ENCODE assay signal across 8 cellular contexts in genomic region chr1:156838972-156839371, GRCh38. TPM values are rescaled to one million over a fixed set of nuclear protein-coding genes. Genes with fewer than 3 reads are reported as not detected.
A peak's percentile ranks its signal among the peaks of the same experiment; 100 is the strongest.
DNase-seq lines count a peak whose midpoint lies in the region; ATAC-seq and TF ChIP-seq lines count a peak whose summit lies in the region.

No MANE protein-coding gene starts in this region.

- TF ChIP-seq CTCF in PC-3 (conservative IDR thresholded peaks at IDR 0.05; ENCODE audit: low read depth, low read length) (peak; percentile 98), astrocyte of the spinal cord (IDR thresholded peaks at IDR 0.05; ENCODE audit: low read depth, low read length) (peak; percentile 98), thyroid gland (IDR thresholded peaks at IDR 0.05) (peak; percentile 61 to 95 (median 70))

- H3F3A ChIP-seq in PC-3 (ENCODE audit: low read length, unreplicated experiment): no peaks in the 10 kb centered on the region

- no peak overlapping the region for H3K4me2 ChIP-seq in PC-3 (ENCODE audit: low read length)

- H3K9me2 ChIP-seq in PC-3 (replicated peaks; ENCODE audit: low read length): no peaks in the 10 kb centered on the region

- in situ Hi-C loops in astrocyte of the spinal cord (cut with HindIII; ENCODE audit: low sequenced_read_pairs): no loop called here

- no peak overlapping the region for H2AFZ ChIP-seq in PC-3 (ENCODE audit: low read length)

- H3K36me3 ChIP-seq in PC-3 (ENCODE audit: low read depth, low read length): no peaks in the 10 kb centered on the region
- no peaks in the 10 kb centered on the region for H3K36me3 ChIP-seq in thyroid gland

- H3K9me3 ChIP-seq in PC-3 (ENCODE audit: low read length) (no peaks in the 10 kb centered on the region), thyroid gland (no peaks in the 10 kb centered on the region)

- TF ChIP-seq POLR2A in thyroid gland (IDR thresholded peaks at IDR 0.05): no peak

- no peaks in the 10 kb centered on the region for H3K27me3 ChIP-seq in PC-3 (ENCODE audit: low read length)
- no peaks in the 10 kb centered on the region for H3K27me3 ChIP-seq in thyroid gland

- H3K27ac ChIP-seq in PC-3 (ENCODE audit: low read length): no peak overlapping the region
- no peak overlapping the region for H3K27ac ChIP-seq in thyroid gland

- H3K4me3 ChIP-seq in PC-3 (ENCODE audit: low read length) (no peak overlapping the region), astrocyte of the spinal cord (ENCODE audit: low read depth, low read length) (no peak overlapping the region), thyroid gland (replicated peaks in 1 of 3) (no peak overlapping the region)

- no TSS peak for BruUV-seq in PC-3 (replicated peaks; lab: Mats Ljungman, UMichigan)

- 50 to 55% methylated on average over 3 to 4 of the region's 7 CpGs for WGBS in thyroid gland, 2 donors

- intact Hi-C loops in Right ventricle myocardium superior (cut with DNase I): loop anchor here (2.0 kb wide), 1 partner anchor 20 kb away; the partner anchor contains the start of gene INSRR
- intact Hi-C loops in cardiac septum (cut with DNase I): loop anchor here (1.0 to 2.0 kb wide), 2 partner anchors 21 to 54 kb away; partner anchors contain the start of genes NTRK1 and PEAR1
- intact Hi-C loops in PC-3 (cut with micrococcal nuclease): loop anchor here (1.0 to 2.0 kb wide), 2 partner anchors 51 to 88 kb away; no protein-coding TSS in a partner anchor
- intact Hi-C loops in left colon (cut with DNase I, micrococcal nuclease): no loop called here
- intact Hi-C loops in thyroid gland (cut with DNase I): loop anchor here (5.0 kb wide), 1 partner anchor 88 kb away; no protein-coding TSS in a partner anchor

- H3K79me2 ChIP-seq in PC-3 (ENCODE audit: low read length): no peaks in the 10 kb centered on the region

- H3K9ac ChIP-seq in PC-3 (ENCODE audit: low read length): no peak overlapping the region

- H3K4me1 ChIP-seq in PC-3 (ENCODE audit: insufficient read depth, low read length): no peaks in the 10 kb centered on the region
- H3K4me1 ChIP-seq in thyroid gland: no peaks in the 10 kb centered on the region

- no peaks in the 10 kb centered on the region for H4K20me1 ChIP-seq in PC-3 (ENCODE audit: low read length)

- ATAC-seq in Right ventricle myocardium superior (ENCODE audit: poor library complexity) (peak; percentile 71), PC-3 (peak; percentile 71), left colon (peak; percentile 52)

- CTCF ChIA-PET in PC-3 (lab: Charles Lee): interaction anchor here (0.6 to 2.0 kb wide), 13 partner anchors 13 to 1748 kb away, joined by 3 to 13 read pairs (median 3); partner anchors contain the start of gene NTRK1

- POLR2A ChIA-PET in PC-3 (lab: Charles Lee; ENCODE audit: unreplicated experiment): no interaction called here

- DNase-seq in Right ventricle myocardium superior (no peak), cardiac septum (ENCODE audit: low spot score) (no peak), PC-3 (peak; percentile 67), astrocyte of the spinal cord (ENCODE audit: low read depth, low spot score) (no peak), left colon (peak in 1 of 2 donors; percentile 23), thyroid gland (no peak), occipital lobe (lab: John Stamatoyannopoulos, UW) (no peak), SKM-1 treated with dmso at 0.1 percent for 144 hours (lab: John Stamatoyannopoulos, UW; ENCODE audit: unreplicated experiment) (no peak)

RNA-seq across cellular contexts. Expression of gene INSRR, which starts 19.9 kb away (rescaled TPM):
- 0.40 TPM for total RNA-seq in Right ventricle myocardium superior
- total RNA-seq in cardiac septum: 0.24 TPM
- not detected in 2 replicates for total RNA-seq in PC-3 (2014; rRNA removed)
- total RNA-seq in left colon: not detected
- not detected for total RNA-seq in thyroid gland
- 0.31 TPM for total RNA-seq in occipital lobe

RNA-seq across cellular contexts. Expression of gene NTRK1, which starts 21.7 kb away (rescaled TPM):
- total RNA-seq in Right ventricle myocardium superior (2.5 TPM), cardiac septum (1.4 TPM), PC-3 (2014; rRNA removed) (0.15 and 0.40 TPM in 2 replicates), left colon (under 1 TPM in 1 of 2 donors, not detected in 1; 0.95 TPM), thyroid gland (1 to 10 TPM in 1 of 4 donors, under 1 TPM in 3; 0.11 to 1.2 (median 0.63) TPM), occipital lobe (not detected)

RNA-seq across cellular contexts. Expression of gene SH2D2A, which starts 22.3 kb away (rescaled TPM):
- 1.1 TPM for total RNA-seq in Right ventricle myocardium superior
- 1.4 TPM for total RNA-seq in cardiac septum
- total RNA-seq in PC-3 (2014; rRNA removed): 6.9 and 7.8 TPM in 2 replicates
- 1 to 10 TPM; 1.4 to 2.4 TPM for total RNA-seq in left colon
- total RNA-seq in thyroid gland: 1 to 10 TPM; 1.2 to 3.3 (median 2.0) TPM
- not detected for total RNA-seq in occipital lobe

RNA-seq across cellular contexts. Expression of gene PEAR1, which starts 54.5 kb away (rescaled TPM):
- total RNA-seq in Right ventricle myocardium superior (6.7 TPM), cardiac septum (5.6 TPM), PC-3 (2014; rRNA removed) (10.3 and 11.9 TPM in 2 replicates), left colon (1 to 10 TPM; 2.0 to 2.9 TPM), thyroid gland (10 to 100 TPM; 11.2 to 21.9 (median 14.4) TPM), occipital lobe (0.31 TPM)

Comparison
In these comparisons a context has a peak if more than half of its experiments do, and no peak if none do; other contexts are left out.
1. intact Hi-C loops: an anchor here in Right ventricle myocardium superior (2.0 kb wide), cardiac septum (1.0 to 2.0 kb wide), PC-3 (1.0 to 2.0 kb wide) and thyroid gland (5.0 kb wide); none called in left colon.